Comparison of ENCODE assay signal across 19 cellular contexts in the genomic region with DNA sequence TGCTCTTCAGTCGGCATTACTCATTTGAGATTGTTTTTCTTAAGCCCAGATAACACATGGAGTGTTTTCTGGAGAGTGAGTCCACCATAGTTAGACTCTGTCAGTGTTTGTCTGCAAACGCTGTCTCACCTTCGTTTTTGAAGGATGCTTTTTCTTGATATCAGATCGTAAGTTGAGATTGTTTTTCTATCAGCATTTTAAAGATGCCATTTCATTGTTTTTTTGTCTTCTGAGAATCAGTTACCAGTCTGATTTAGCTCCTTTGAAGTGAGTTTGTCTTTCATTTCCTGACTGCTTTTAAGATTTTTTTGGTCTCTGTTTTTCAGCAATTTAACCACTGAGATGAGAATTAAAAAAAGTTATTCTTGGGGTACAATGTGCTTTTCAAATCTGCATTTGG.
DNase-seq lines count a peak whose midpoint lies in the region; ATAC-seq and TF ChIP-seq lines count a peak whose summit lies in the region.
"Had no signal": no experiment of that assay in that cellular context is flagged by ENCODE, and none has a peak within 500 bp of the region (broad histone marks: within the 10 kb centered on the region; RNA-seq: fewer than 3 reads in every experiment).

No MANE protein-coding gene starts in this region.

- no peaks in the 10 kb centered on the region for H3K9me3 ChIP-seq in CD4-positive, alpha-beta T cell (ENCODE audit: control insufficient read depth, low read length)

- no peaks in the 10 kb centered on the region for H3K36me3 Mint-ChIP-seq in activated CD4-positive, alpha-beta T cell treated with anti-CD3 and anti-CD28 coated beads, Interleukin-2, amount 10 ng/mL, durations not matched to agents 7 days and 5 days (ENCODE audit: low read depth)
- no peaks in the 10 kb centered on the region for H3K36me3 Mint-ChIP-seq in activated CD4-positive, alpha-beta T cell treated with anti-CD3 and anti-CD28 coated beads for 36 hours (ENCODE audit: low read depth)
- H3K36me3 Mint-ChIP-seq in CD4-positive, alpha-beta T cell (ENCODE audit: low read depth), result no peaks in the 10 kb centered on the region
- no peaks in the 10 kb centered on the region for H3K36me3 Mint-ChIP-seq in activated T-helper 17 cell treated with anti-CD3 and anti-CD28 coated beads, Interleukin-2, amount 50 U/mL, for 72 hours (ENCODE audit: low read depth)
- no peaks in the 10 kb centered on the region for H3K36me3 Mint-ChIP-seq in naive thymus-derived CD8-positive, alpha-beta T cell

- DNase-seq in activated CD4-positive, alpha-beta T cell treated with anti-CD3 and anti-CD28 coated beads, Interleukin-2, amount 10 ng/mL, durations not matched to agents 7 days and 5 days, result no peak
- no peak for DNase-seq in activated CD4-positive, alpha-beta T cell treated with anti-CD3 and anti-CD28 coated beads for 36 hours
- DNase-seq in CD4-positive, alpha-beta T cell, result no peak
- peak in 2 of 10 donors; percentile 21 to 34 for DNase-seq in naive thymus-derived CD8-positive, alpha-beta T cell
- no peak for DNase-seq in stimulated activated naive CD8-positive, alpha-beta T cell treated with anti-CD3 and anti-CD28 coated beads, Interleukin-15, amount 100 ng/mL, for 72 hours
- DNase-seq: 8988T, COR-L47, DMS153, EL, H7, NCI-H1417 treated with DMSO at 0.1 percent for 48 hours, NCI-H2029, NCI-H2171, NCI-H446, OCI-M1, SHP77 treated with DMSO at 0.1 percent for 48 hours had no signal

- peaks cover 17% of the 10 kb centered on the region for H3K4me1 Mint-ChIP-seq in activated CD4-positive, alpha-beta T cell treated with anti-CD3 and anti-CD28 coated beads, Interleukin-2, amount 10 ng/mL, durations not matched to agents 7 days and 5 days
- H3K4me1 Mint-ChIP-seq in activated CD4-positive, alpha-beta T cell treated with anti-CD3 and anti-CD28 coated beads for 36 hours, result peaks cover 11% of the 10 kb centered on the region
- H3K4me1 Mint-ChIP-seq in CD4-positive, alpha-beta T cell (ENCODE audit: low read depth), result peaks cover 11% of the 10 kb centered on the region
- H3K4me1 Mint-ChIP-seq in activated T-helper 17 cell treated with anti-CD3 and anti-CD28 coated beads, Interleukin-2, amount 50 U/mL, for 72 hours, result peaks cover 8% of the 10 kb centered on the region
- H3K4me1 Mint-ChIP-seq in naive thymus-derived CD8-positive, alpha-beta T cell, result peaks cover 12 to 19% (median 15%) of the 10 kb centered on the region in 4 donors
- peaks cover 13% of the 10 kb centered on the region for H3K4me1 Mint-ChIP-seq in stimulated activated naive CD8-positive, alpha-beta T cell treated with anti-CD3 and anti-CD28 coated beads, Interleukin-15, amount 100 ng/mL, for 72 hours

- no peak overlapping the region for H3K4me3 Mint-ChIP-seq in activated CD4-positive, alpha-beta T cell treated with anti-CD3 and anti-CD28 coated beads, Interleukin-2, amount 10 ng/mL, durations not matched to agents 7 days and 5 days
- no peak overlapping the region for H3K4me3 Mint-ChIP-seq in activated CD4-positive, alpha-beta T cell treated with anti-CD3 and anti-CD28 coated beads for 36 hours
- peak overlapping the region; percentile 6 for H3K4me3 Mint-ChIP-seq in CD4-positive, alpha-beta T cell
- peak overlapping the region; percentile 5 for H3K4me3 Mint-ChIP-seq in activated T-helper 17 cell treated with anti-CD3 and anti-CD28 coated beads, Interleukin-2, amount 50 U/mL, for 72 hours
- H3K4me3 Mint-ChIP-seq in naive thymus-derived CD8-positive, alpha-beta T cell, result peak overlapping the region in 6 of 10 donors; percentile 0 to 70 (median 42)
- H3K4me3 Mint-ChIP-seq in stimulated activated naive CD8-positive, alpha-beta T cell treated with anti-CD3 and anti-CD28 coated beads, Interleukin-15, amount 100 ng/mL, for 72 hours, result no peak overlapping the region

- H3K27me3 Mint-ChIP-seq in activated CD4-positive, alpha-beta T cell treated with anti-CD3 and anti-CD28 coated beads, Interleukin-2, amount 10 ng/mL, durations not matched to agents 7 days and 5 days, result peaks cover 16% of the 10 kb centered on the region
- no peaks in the 10 kb centered on the region for H3K27me3 Mint-ChIP-seq in activated CD4-positive, alpha-beta T cell treated with anti-CD3 and anti-CD28 coated beads for 36 hours
- H3K27me3 Mint-ChIP-seq in CD4-positive, alpha-beta T cell, result no peaks in the 10 kb centered on the region
- no peaks in the 10 kb centered on the region for H3K27me3 Mint-ChIP-seq in activated T-helper 17 cell treated with anti-CD3 and anti-CD28 coated beads, Interleukin-2, amount 50 U/mL, for 72 hours
- peaks cover 0 to 5% (median 0%) of the 10 kb centered on the region in 5 donors for H3K27me3 Mint-ChIP-seq in naive thymus-derived CD8-positive, alpha-beta T cell
- peaks cover 20% of the 10 kb centered on the region for H3K27me3 Mint-ChIP-seq in stimulated activated naive CD8-positive, alpha-beta T cell treated with anti-CD3 and anti-CD28 coated beads, Interleukin-15, amount 100 ng/mL, for 72 hours

- CTCF ChIA-PET in activated CD4-positive, alpha-beta T cell treated with anti-CD3 and anti-CD28 coated beads, Interleukin-2, amount 10 ng/mL, durations not matched to agents 7 days and 5 days (lab: Charles Lee), result no interaction called here
- CTCF ChIA-PET in activated CD4-positive, alpha-beta T cell treated with anti-CD3 and anti-CD28 coated beads for 36 hours (lab: Charles Lee), result no interaction called here
- CTCF ChIA-PET in CD4-positive, alpha-beta T cell (lab: Charles Lee), result no interaction called here

- intact Hi-C loops in activated CD4-positive, alpha-beta T cell treated with anti-CD3 and anti-CD28 coated beads for 36 hours (cut with DNase I, micrococcal nuclease), result no loop called here
- intact Hi-C loops in CD4-positive, alpha-beta T cell (cut with DNase I, micrococcal nuclease), result no loop called here

- peak overlapping the region; percentile 71 for H3K27ac Mint-ChIP-seq in activated CD4-positive, alpha-beta T cell treated with anti-CD3 and anti-CD28 coated beads, Interleukin-2, amount 10 ng/mL, durations not matched to agents 7 days and 5 days
- no peak overlapping the region for H3K27ac Mint-ChIP-seq in activated CD4-positive, alpha-beta T cell treated with anti-CD3 and anti-CD28 coated beads for 36 hours
- H3K27ac Mint-ChIP-seq in CD4-positive, alpha-beta T cell, result peak overlapping the region; percentile 74
- H3K27ac Mint-ChIP-seq in activated T-helper 17 cell treated with anti-CD3 and anti-CD28 coated beads, Interleukin-2, amount 50 U/mL, for 72 hours, result no peak overlapping the region
- H3K27ac Mint-ChIP-seq in naive thymus-derived CD8-positive, alpha-beta T cell, result peak overlapping the region in 6 of 10 donors; percentile 4 to 88 (median 64)
- H3K27ac Mint-ChIP-seq in stimulated activated naive CD8-positive, alpha-beta T cell treated with anti-CD3 and anti-CD28 coated beads, Interleukin-15, amount 100 ng/mL, for 72 hours, result no peak overlapping the region

- no peaks in the 10 kb centered on the region for H3K9me3 Mint-ChIP-seq in activated CD4-positive, alpha-beta T cell treated with anti-CD3 and anti-CD28 coated beads, Interleukin-2, amount 10 ng/mL, durations not matched to agents 7 days and 5 days
- H3K9me3 Mint-ChIP-seq in activated CD4-positive, alpha-beta T cell treated with anti-CD3 and anti-CD28 coated beads for 36 hours (ENCODE audit: low read depth), result no peaks in the 10 kb centered on the region
- H3K9me3 Mint-ChIP-seq in CD4-positive, alpha-beta T cell, result no peaks in the 10 kb centered on the region
- no peaks in the 10 kb centered on the region for H3K9me3 Mint-ChIP-seq in activated T-helper 17 cell treated with anti-CD3 and anti-CD28 coated beads, Interleukin-2, amount 50 U/mL, for 72 hours
- H3K9me3 Mint-ChIP-seq in naive thymus-derived CD8-positive, alpha-beta T cell, result no peaks in the 10 kb centered on the region
- H3K9me3 Mint-ChIP-seq in stimulated activated naive CD8-positive, alpha-beta T cell treated with anti-CD3 and anti-CD28 coated beads, Interleukin-15, amount 100 ng/mL, for 72 hours, result no peaks in the 10 kb centered on the region

- no peak for TF ChIP-seq CTCF in CD4-positive, alpha-beta T cell (IDR thresholded peaks at IDR 0.05)

- no peaks in the 10 kb centered on the region for H3K27me3 ChIP-seq in CD4-positive, alpha-beta T cell (ENCODE audit: control insufficient read depth, insufficient read depth, low read length)

- no peak overlapping the region for H3K27ac ChIP-seq in CD4-positive, alpha-beta T cell (ENCODE audit: low read depth, low read length)

- ATAC-seq in activated CD4-positive, alpha-beta T cell treated with anti-CD3 and anti-CD28 coated beads for 36 hours, result no peak
- no peak for ATAC-seq in CD4-positive, alpha-beta T cell (ENCODE audit: poor library complexity)
- ATAC-seq in activated T-helper 17 cell treated with anti-CD3 and anti-CD28 coated beads, Interleukin-2, amount 50 U/mL, for 72 hours (replicated peaks), result no peak
- ATAC-seq in naive thymus-derived CD8-positive, alpha-beta T cell, result peak in 1 of 2 donors; percentile 52
- ATAC-seq in GM18867 (IDR thresholded peaks at IDR 0.05; ENCODE audit: unreplicated experiment) (no peak), GM19455 (IDR thresholded peaks at IDR 0.05; ENCODE audit: unreplicated experiment) (no peak)
- no peak for ATAC-seq in stimulated activated naive CD8-positive, alpha-beta T cell treated with anti-CD3 and anti-CD28 coated beads, Interleukin-15, amount 100 ng/mL, for 72 hours

- POLR2A ChIA-PET in activated CD4-positive, alpha-beta T cell treated with anti-CD3 and anti-CD28 coated beads, Interleukin-2, amount 10 ng/mL, durations not matched to agents 7 days and 5 days (lab: Charles Lee), result no interaction called here
- POLR2A ChIA-PET in activated CD4-positive, alpha-beta T cell treated with anti-CD3 and anti-CD28 coated beads for 36 hours (lab: Charles Lee), result no interaction called here
- POLR2A ChIA-PET in CD4-positive, alpha-beta T cell (lab: Charles Lee), result no interaction called here
- POLR2A ChIA-PET in naive thymus-derived CD8-positive, alpha-beta T cell (lab: Charles Lee), result no interaction called here

Comparison
In these comparisons a context has a peak if more than half of its experiments do, and no peak if none do; other contexts are left out.
1. H3K27ac Mint-ChIP-seq: peak in activated CD4-positive, alpha-beta T cell treated with anti-CD3 and anti-CD28 coated beads, Interleukin-2, amount 10 ng/mL, durations not matched to agents 7 days and 5 days (single experiment), CD4-positive, alpha-beta T cell (single experiment) and naive thymus-derived CD8-positive, alpha-beta T cell (6 of 10); none in activated CD4-positive, alpha-beta T cell treated with anti-CD3 and anti-CD28 coated beads for 36 hours (single experiment), activated T-helper 17 cell treated with anti-CD3 and anti-CD28 coated beads, Interleukin-2, amount 50 U/mL, for 72 hours (single experiment) and stimulated activated naive CD8-positive, alpha-beta T cell treated with anti-CD3 and anti-CD28 coated beads, Interleukin-15, amount 100 ng/mL, for 72 hours (0 of 2).
2. H3K4me3 Mint-ChIP-seq: peak in CD4-positive, alpha-beta T cell (single experiment), activated T-helper 17 cell treated with anti-CD3 and anti-CD28 coated beads, Interleukin-2, amount 50 U/mL, for 72 hours (single experiment) and naive thymus-derived CD8-positive, alpha-beta T cell (6 of 10); none in activated CD4-positive, alpha-beta T cell treated with anti-CD3 and anti-CD28 coated beads, Interleukin-2, amount 10 ng/mL, durations not matched to agents 7 days and 5 days (single experiment), activated CD4-positive, alpha-beta T cell treated with anti-CD3 and anti-CD28 coated beads for 36 hours (single experiment) and stimulated activated naive CD8-positive, alpha-beta T cell treated with anti-CD3 and anti-CD28 coated beads, Interleukin-15, amount 100 ng/mL, for 72 hours (0 of 2).